Comparison of ENCODE assay signal across 21 cellular contexts in genomic region chr7:99219185-99219767, GRCh38. TPM values are rescaled to one million over a fixed set of nuclear protein-coding genes. Genes with fewer than 3 reads are reported as not detected.
"Had no signal": no experiment of that assay in that cellular context is flagged by ENCODE, and none has a peak within 500 bp of the region (broad histone marks: within the 10 kb centered on the region; RNA-seq: fewer than 3 reads in every experiment).

No MANE protein-coding gene starts in this region.

- H3K4me1 Mint-ChIP-seq: stimulated activated naive B cell treated with anti-CD40 and anti-IgM and Interleukin-4, amounts not matched to agents 10 μg/mL and 1 μg/mL and 100 μg/mL, for 72 hours had no signal

- DNase-seq: activated CD4-positive, alpha-beta memory T cell treated with anti-CD3 and anti-CD28 coated beads for 36 hours; activated CD4-positive, alpha-beta T cell treated with anti-CD3 and anti-CD28 coated beads for 4 hours; activated gamma-delta T cell treated with Interleukin-2 at 50 U/mL for 16 hours; activated T-cell treated with anti-CD3 and anti-CD28 coated beads for 4 hours; amygdala; dorsolateral prefrontal cortex; foreskin fibroblast; left cardiac atrium; ovary; stimulated activated naive B cell treated with anti-CD40 and anti-IgM and Interleukin-4, amounts not matched to agents 10 μg/mL and 1 μg/mL and 100 μg/mL, for 72 hours; SW 1271; T-helper 2 cell had no signal

- H3K36me3 Mint-ChIP-seq: activated CD4-positive, alpha-beta memory T cell treated with anti-CD3 and anti-CD28 coated beads for 36 hours; activated naive CD8-positive, alpha-beta T cell treated with anti-CD3 and anti-CD28 coated beads, Interleukin-2, amount 10 ng/mL, durations not matched to agents 7 days and 5 days; stimulated activated naive B cell treated with anti-CD40 and anti-IgM and Interleukin-4, amounts not matched to agents 10 μg/mL and 1 μg/mL and 100 μg/mL, for 72 hours had no signal

- H3K27ac ChIP-seq: dorsolateral prefrontal cortex, ovary had no signal

- H3K9me3 Mint-ChIP-seq: activated CD4-positive, alpha-beta memory T cell treated with anti-CD3 and anti-CD28 coated beads for 36 hours; activated naive CD8-positive, alpha-beta T cell treated with anti-CD3 and anti-CD28 coated beads, Interleukin-2, amount 10 ng/mL, durations not matched to agents 7 days and 5 days; activated T-helper 1 cell treated with anti-CD3 and anti-CD28 coated beads, Interleukin-12 subunit alpha, Interleukin-12 subunit beta, Interleukin-2, Interleukin-4 antibody, amounts not matched to agents 30 ng/mL and 10 ng/mL and 1 ng/mL, durations not matched to agents 14 hours and 24 hours and 36 hours had no signal

- H3K27me3 Mint-ChIP-seq: activated CD4-positive, alpha-beta memory T cell treated with anti-CD3 and anti-CD28 coated beads for 36 hours; activated naive CD8-positive, alpha-beta T cell treated with anti-CD3 and anti-CD28 coated beads, Interleukin-2, amount 10 ng/mL, durations not matched to agents 7 days and 5 days had no signal

- H3K36me3 ChIP-seq: cardiac muscle cell, ovary had no signal

- H3K4me3 ChIP-seq: cardiac muscle cell, dorsolateral prefrontal cortex, lung, ovary had no signal

- H3K9me3 ChIP-seq: ovary had no signal

- H3K4me3 Mint-ChIP-seq: activated CD4-positive, alpha-beta memory T cell treated with anti-CD3 and anti-CD28 coated beads for 36 hours; activated T-helper 1 cell treated with anti-CD3 and anti-CD28 coated beads, Interleukin-12 subunit alpha, Interleukin-12 subunit beta, Interleukin-2, Interleukin-4 antibody, amounts not matched to agents 30 ng/mL and 10 ng/mL and 1 ng/mL, durations not matched to agents 14 hours and 24 hours and 36 hours; stimulated activated naive B cell treated with anti-CD40 and anti-IgM and Interleukin-4, amounts not matched to agents 10 μg/mL and 1 μg/mL and 100 μg/mL, for 72 hours had no signal

- H3K27me3 ChIP-seq: cardiac muscle cell, ovary had no signal

- FAIRE-seq: islet of Langerhans, urothelium cell line had no signal

- H3K27ac Mint-ChIP-seq: activated CD4-positive, alpha-beta memory T cell treated with anti-CD3 and anti-CD28 coated beads for 36 hours; activated T-helper 1 cell treated with anti-CD3 and anti-CD28 coated beads, Interleukin-12 subunit alpha, Interleukin-12 subunit beta, Interleukin-2, Interleukin-4 antibody, amounts not matched to agents 30 ng/mL and 10 ng/mL and 1 ng/mL, durations not matched to agents 14 hours and 24 hours and 36 hours; stimulated activated naive B cell treated with anti-CD40 and anti-IgM and Interleukin-4, amounts not matched to agents 10 μg/mL and 1 μg/mL and 100 μg/mL, for 72 hours had no signal

RNA-seq across cellular contexts. Expression of gene KPNA7, which starts 11.4 kb away (rescaled TPM):
- total RNA-seq: activated CD4-positive, alpha-beta memory T cell treated with anti-CD3 and anti-CD28 coated beads for 36 hours; activated naive CD8-positive, alpha-beta T cell treated with anti-CD3 and anti-CD28 coated beads, Interleukin-2, amount 10 ng/mL, durations not matched to agents 7 days and 5 days; activated T-helper 1 cell treated with anti-CD3 and anti-CD28 coated beads, Interleukin-12 subunit alpha, Interleukin-12 subunit beta, Interleukin-2, Interleukin-4 antibody, amounts not matched to agents 30 ng/mL and 10 ng/mL and 1 ng/mL, durations not matched to agents 14 hours and 24 hours and 36 hours; cardiac muscle cell; glomerular endothelial cell; left cardiac atrium; myocyte; ovary; sciatic nerve had no signal

RNA-seq across cellular contexts. Expression of gene MYH16, which starts 53.4 kb away (rescaled TPM):
- total RNA-seq: activated CD4-positive, alpha-beta memory T cell treated with anti-CD3 and anti-CD28 coated beads for 36 hours; activated naive CD8-positive, alpha-beta T cell treated with anti-CD3 and anti-CD28 coated beads, Interleukin-2, amount 10 ng/mL, durations not matched to agents 7 days and 5 days; activated T-helper 1 cell treated with anti-CD3 and anti-CD28 coated beads, Interleukin-12 subunit alpha, Interleukin-12 subunit beta, Interleukin-2, Interleukin-4 antibody, amounts not matched to agents 30 ng/mL and 10 ng/mL and 1 ng/mL, durations not matched to agents 14 hours and 24 hours and 36 hours; cardiac muscle cell; left cardiac atrium; lung; myocyte; ovary; sciatic nerve had no signal
